Comparison of ENCODE assay signal across 10 cellular contexts in the genomic region with DNA sequence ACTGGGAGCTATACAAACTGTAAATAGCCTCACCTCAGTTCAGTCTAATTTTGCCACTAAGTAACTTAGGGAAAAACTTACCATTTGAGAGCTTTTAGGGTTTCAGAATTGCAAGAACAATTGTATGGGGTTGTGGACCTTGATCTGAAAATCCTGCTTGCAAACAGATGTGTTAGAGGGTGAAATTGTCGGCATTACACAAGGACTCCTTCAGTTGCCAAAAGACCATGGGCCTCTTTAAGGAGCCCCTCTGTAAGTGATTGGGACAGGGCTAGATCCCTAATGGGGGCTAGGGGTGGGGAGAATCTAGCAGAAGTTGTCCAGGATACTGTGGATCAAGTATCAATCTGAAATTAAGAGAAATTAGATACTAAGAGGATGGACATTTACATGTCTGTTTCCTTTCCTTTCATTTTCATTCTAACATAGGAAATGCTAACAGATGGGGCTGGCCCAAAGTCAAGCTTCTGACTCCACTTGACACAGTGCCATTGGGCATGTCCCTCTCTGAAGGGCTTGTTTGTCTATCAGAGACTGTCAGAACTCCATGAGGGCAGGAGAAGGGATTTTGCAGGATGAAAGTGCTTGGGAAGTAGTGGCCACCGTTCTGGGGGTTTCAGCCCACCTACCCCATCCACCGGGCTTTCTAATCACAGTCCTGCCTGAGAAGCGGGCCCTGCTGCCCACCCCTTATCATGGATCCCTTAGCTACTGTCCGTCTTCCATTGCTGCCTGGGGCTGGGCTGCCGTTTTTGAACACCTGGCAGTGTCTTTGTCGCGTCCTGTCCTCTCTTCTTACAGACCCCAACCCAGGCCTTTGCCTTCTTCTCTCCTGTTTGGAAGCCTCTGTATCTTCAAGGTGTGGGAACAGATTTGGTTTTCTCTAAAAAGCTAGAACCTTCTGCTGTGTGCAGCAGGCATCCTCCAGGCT. TPM values are rescaled to one million over a fixed set of nuclear protein-coding genes. Genes with fewer than 3 reads are reported as not detected.
DNase-seq lines count a peak whose midpoint lies in the region; ATAC-seq, FAIRE-seq and TF ChIP-seq lines count a peak whose summit lies in the region.
"Had no signal": no experiment of that assay in that cellular context is flagged by ENCODE, and none has a peak within 500 bp of the region (broad histone marks: within the 10 kb centered on the region; RNA-seq: fewer than 3 reads in every experiment).

No MANE protein-coding gene starts in this region.

- H3K27ac Mint-ChIP-seq in activated naive CD4-positive, alpha-beta T cell treated with anti-CD3 and anti-CD28 coated beads, Interleukin-2, amount 50 U/mL, for 72 hours: no peak overlapping the region

- no peak overlapping the region for H2AFZ ChIP-seq in PC-3 (ENCODE audit: low read length)

- H3F3A ChIP-seq in PC-3 (ENCODE audit: low read length, unreplicated experiment): no peaks in the 10 kb centered on the region

- 0 out of 2 replicates have a peak overlapping the region, but pooled peaks have one; percentile 3 for H3K4me2 ChIP-seq in PC-3 (ENCODE audit: low read length)

- no peak for TF ChIP-seq CTCF in PC-3 (conservative IDR thresholded peaks at IDR 0.05; ENCODE audit: low read depth, low read length)
- TF ChIP-seq CTCF in fibroblast of villous mesenchyme (IDR thresholded peaks at IDR 0.05; ENCODE audit: insufficient read depth, low read depth, low read length): no peak
- TF ChIP-seq CTCF in pancreas (IDR thresholded peaks at IDR 0.05): no peak
- no peak for TF ChIP-seq CTCF in GM10248 (IDR thresholded peaks at IDR 0.05; ENCODE audit: control extremely low read depth, extremely low read depth, low read depth, missing control alignments)

- no peaks in the 10 kb centered on the region for H3K9me3 ChIP-seq in PC-3 (ENCODE audit: low read length)
- H3K9me3 ChIP-seq in pancreas: no peaks in the 10 kb centered on the region

- WGBS in pancreas, 2 donors: 69 to 79% methylated on average over 8 of the region's 8 CpGs

- POLR2A ChIA-PET in PC-3 (lab: Charles Lee; ENCODE audit: unreplicated experiment) (no interaction called here), GM10248 (lab: Yijun Ruan, JAX) (no interaction called here)

- H3K4me1 ChIP-seq in PC-3 (ENCODE audit: insufficient read depth, low read length) (no peaks in the 10 kb centered on the region), pancreas (no peaks in the 10 kb centered on the region)

- ATAC-seq in PC-3 (peak; percentile 63), pancreas (peak in 3 of 4 donors; percentile 17 to 48 (median 45))
- ATAC-seq in activated naive CD4-positive, alpha-beta T cell treated with anti-CD3 and anti-CD28 coated beads, Interleukin-2, amount 50 U/mL, for 72 hours: no peak

- no peaks in the 10 kb centered on the region for H3K79me2 ChIP-seq in PC-3 (ENCODE audit: low read length)

- no TSS peak for BruUV-seq in PC-3 (replicated peaks; lab: Mats Ljungman, UMichigan)

- DNase-seq in C1 segment of cervical spinal cord (lab: John Stamatoyannopoulos, UW) (peak in 8 of 14 donors; percentile 14 to 88 (median 36)), PC-3 (peak; percentile 66), fibroblast of villous mesenchyme (ENCODE audit: low read depth) (peak; percentile 55), pancreas (peak in 1 of 6 donors; percentile 28), GM10248 (ENCODE audit: extremely low spot score) (no peak), T-helper 9 cell (no peak), HuH-7.5 (ENCODE audit: low spot score) (no peak)
- DNase-seq in activated naive CD4-positive, alpha-beta T cell treated with anti-CD3 and anti-CD28 coated beads, Interleukin-2, amount 50 U/mL, for 72 hours (ENCODE audit: low spot score in 2 of 2): no peak
- DNase-seq: DND-41 had no signal

- no peaks in the 10 kb centered on the region for H3K36me3 Mint-ChIP-seq in activated naive CD4-positive, alpha-beta T cell treated with anti-CD3 and anti-CD28 coated beads, Interleukin-2, amount 50 U/mL, for 72 hours

- H3K27me3 ChIP-seq in PC-3 (ENCODE audit: low read length) (peaks cover 15% of the 10 kb centered on the region), pancreas (no peaks in the 10 kb centered on the region)

- no peak overlapping the region for H3K27ac ChIP-seq in PC-3 (ENCODE audit: low read length)
- H3K27ac ChIP-seq in pancreas: no peak overlapping the region

- CTCF ChIA-PET in PC-3 (lab: Charles Lee) (interaction anchor here (0.6 to 1.0 kb wide), 4 partner anchors 23 to 195 kb away, joined by 3 to 4 read pairs (median 3); no protein-coding TSS in a partner anchor), GM10248 (lab: Yijun Ruan, JAX) (interaction anchor here (1.2 to 2.3 kb wide), 5 partner anchors 12 to 225 kb away, joined by 3 to 7 read pairs (median 4); no protein-coding TSS in a partner anchor)

- H3K4me3 ChIP-seq in PC-3 (ENCODE audit: low read length) (no peak overlapping the region), fibroblast of villous mesenchyme (ENCODE audit: low read depth, low read length) (no peak overlapping the region), pancreas (no peak overlapping the region)

- intact Hi-C loops in PC-3 (cut with micrococcal nuclease): no loop called here
- intact Hi-C loops in pancreas (cut with DNase I): loop anchor here in 1 of 3 donors (10.0 kb wide), 1 partner anchor 178 kb away; no protein-coding TSS in a partner anchor

- FAIRE-seq in pancreas (lab: Jason Lieb, UNC): no peak
- FAIRE-seq: islet of Langerhans had no signal

- no peaks in the 10 kb centered on the region for H3K9me2 ChIP-seq in PC-3 (replicated peaks; ENCODE audit: low read length)

- no peaks in the 10 kb centered on the region for H4K20me1 ChIP-seq in PC-3 (ENCODE audit: low read length)

- H3K9ac ChIP-seq in PC-3 (ENCODE audit: low read length): no peak overlapping the region

- H3K36me3 ChIP-seq in PC-3 (ENCODE audit: low read depth, low read length) (no peaks in the 10 kb centered on the region), pancreas (no peaks in the 10 kb centered on the region)

- H3K9me3 Mint-ChIP-seq in activated naive CD4-positive, alpha-beta T cell treated with anti-CD3 and anti-CD28 coated beads, Interleukin-2, amount 50 U/mL, for 72 hours: no peaks in the 10 kb centered on the region

RNA-seq across cellular contexts. Expression of a gene that starts 54.7 kb away (rescaled TPM):
- total RNA-seq in PC-3 (2014; rRNA removed): 0.40 and 0.58 TPM in 2 replicates
- total RNA-seq in fibroblast of villous mesenchyme: under 0.01 TPM in 1 of 2 replicates, not detected in the other
- total RNA-seq in pancreas: 1 to 10 TPM in 2 of 6 donors, under 1 TPM in 4; 0.32 to 1.2 (median 0.49) TPM
- under 1 TPM; 0.54 to 0.68 TPM for polyA plus RNA-seq in pancreas
- not detected for total RNA-seq in activated naive CD4-positive, alpha-beta T cell treated with anti-CD3 and anti-CD28 coated beads, Interleukin-2, amount 50 U/mL, for 72 hours

Comparison
In these comparisons a context has a peak if more than half of its experiments do, and no peak if none do; other contexts are left out.
1. DNase-seq: peak in C1 segment of cervical spinal cord (8 of 14), PC-3 (single experiment) and fibroblast of villous mesenchyme (single experiment); none in GM10248 (single experiment), T-helper 9 cell (single experiment), activated naive CD4-positive, alpha-beta T cell treated with anti-CD3 and anti-CD28 coated beads, Interleukin-2, amount 50 U/mL, for 72 hours (0 of 2) and HuH-7.5 (single experiment).
2. ATAC-seq: peak in PC-3 (single experiment) and pancreas (3 of 4); none in activated naive CD4-positive, alpha-beta T cell treated with anti-CD3 and anti-CD28 coated beads, Interleukin-2, amount 50 U/mL, for 72 hours (0 of 2).